15 cellular contexts compared by ENCODE assay signal in the genomic region with DNA sequence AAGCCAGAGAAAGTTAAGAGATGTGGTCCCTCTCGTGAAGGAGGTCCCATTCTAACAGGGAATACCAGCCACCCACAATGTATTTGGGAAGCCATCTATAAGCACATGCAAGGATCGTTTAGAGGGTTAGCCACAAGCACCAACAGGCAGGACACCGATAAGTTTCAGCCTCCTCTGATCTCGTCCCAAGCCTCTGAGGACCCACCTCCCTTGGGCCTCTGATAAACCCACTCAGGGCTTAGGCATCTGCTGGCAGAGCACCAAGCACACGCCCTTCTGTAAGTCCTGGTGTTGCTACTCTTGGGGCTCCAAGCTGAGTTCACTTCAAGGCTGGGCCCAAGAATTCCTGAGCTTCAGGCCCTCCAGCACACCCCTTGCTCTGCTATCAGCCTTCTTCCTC. TPM values are rescaled to one million over a fixed set of nuclear protein-coding genes. Genes with fewer than 3 reads are reported as not detected.
A peak's percentile ranks its signal among the peaks of the same experiment; 100 is the strongest.
DNase-seq lines count a peak whose midpoint lies in the region; ATAC-seq and TF ChIP-seq lines count a peak whose summit lies in the region.
"Had no signal": no experiment of that assay in that cellular context is flagged by ENCODE, and none has a peak within 500 bp of the region (broad histone marks: within the 10 kb centered on the region; RNA-seq: fewer than 3 reads in every experiment).

No MANE protein-coding gene starts in this region.

- ATAC-seq in GM21529 (IDR thresholded peaks at IDR 0.05; ENCODE audit: unreplicated experiment) (no peak), GM18520 (IDR thresholded peaks at IDR 0.05; ENCODE audit: unreplicated experiment) (no peak)

- H3K36me3 ChIP-seq in adipocyte (ENCODE audit: control insufficient read depth, insufficient read depth, low read length, severe bottlenecking): no peaks in the 10 kb centered on the region
- H3K36me3 ChIP-seq: cardiac muscle cell had no signal

- DNase-seq in AG09319 (ENCODE audit: extremely low read depth, low read depth) (peak; percentile 19), HT1080 (ENCODE audit: low read depth) (peak; percentile 89), adipocyte (ENCODE audit: low read depth) (peak; percentile 45), inferior parietal cortex (ENCODE audit: extremely low spot score) (peak; percentile 27), iPS-NIHi7 (ENCODE audit: extremely low spot score) (no peak), T-helper 9 cell (no peak)
- DNase-seq: activated T-cell treated with anti-CD3 and anti-CD28 coated beads, Interleukin-2, amount 50 U/mL, for 1 hour; CD8-positive, alpha-beta memory T cell; left ventricle myocardium inferior; NCI-H1694; testis had no signal

- H3K9ac ChIP-seq in adipocyte (ENCODE audit: low read length): no peak overlapping the region

- no peak overlapping the region for H3K4me3 ChIP-seq in adipocyte (ENCODE audit: low read length)
- H3K4me3 ChIP-seq: cardiac muscle cell, left ventricle myocardium inferior, testis had no signal

- TF ChIP-seq CTCF in AG09319 (IDR thresholded peaks at IDR 0.05; ENCODE audit: low read depth, low read length): no peak

- no peaks in the 10 kb centered on the region for H3K27me3 ChIP-seq in adipocyte (replicated peaks; ENCODE audit: control insufficient read depth, insufficient read depth, low read length)
- H3K27me3 ChIP-seq: cardiac muscle cell, testis had no signal

- peaks cover 19% of the 10 kb centered on the region for H3K4me1 ChIP-seq in adipocyte (ENCODE audit: control insufficient read depth, insufficient read depth, low read length)

- no peaks in the 10 kb centered on the region for H3K9me3 ChIP-seq in adipocyte (ENCODE audit: control insufficient read depth, low read length)
- H3K9me3 ChIP-seq: left ventricle myocardium inferior, testis had no signal

RNA-seq across cellular contexts. Expression of a gene that starts 5.4 kb away (rescaled TPM):
- total RNA-seq in HT1080 (2014; rRNA removed; shearing (Covaris generic)): 42.5 and 55.6 TPM in 2 replicates
- 61.2 and 72.9 TPM in 2 replicates for polyA plus RNA-seq in HT1080 (2015; cell fraction: cytosol; rRNA removed)
- 46.8 and 47.9 TPM in 2 replicates for polyA plus RNA-seq in HT1080 (2015; cell fraction: nucleus; rRNA removed)

RNA-seq across cellular contexts. Expression of a gene that starts 21.7 kb away (rescaled TPM):
- total RNA-seq in HT1080 (2014; rRNA removed; shearing (Covaris generic)): not detected in 2 replicates
- not detected in 2 replicates for polyA plus RNA-seq in HT1080 (2015; cell fraction: cytosol; rRNA removed)
- polyA plus RNA-seq in HT1080 (2015; cell fraction: nucleus; rRNA removed): not detected in 2 replicates
- total RNA-seq: cardiac muscle cell; CD8-positive, alpha-beta memory T cell; frontal cortex had no signal
- polyA plus RNA-seq: cardiac muscle cell; CD8-positive, alpha-beta memory T cell had no signal

RNA-seq across cellular contexts. Expression of a gene that starts 35.0 kb away (rescaled TPM):
- total RNA-seq in HT1080 (2014; rRNA removed; shearing (Covaris generic)): 50.0 and 53.1 TPM in 2 replicates
- 42.2 and 46.1 TPM in 2 replicates for polyA plus RNA-seq in HT1080 (2015; cell fraction: cytosol; rRNA removed)
- 341 and 378 TPM in 2 replicates for polyA plus RNA-seq in HT1080 (2015; cell fraction: nucleus; rRNA removed)

RNA-seq across cellular contexts. Expression of a gene that starts 39.9 kb away (rescaled TPM):
- 1.6 and 3.4 TPM in 2 replicates for total RNA-seq in HT1080 (2014; rRNA removed; shearing (Covaris generic))
- polyA plus RNA-seq in HT1080 (2015; cell fraction: cytosol; rRNA removed): 14.7 and 16.3 TPM in 2 replicates
- polyA plus RNA-seq in HT1080 (2015; cell fraction: nucleus; rRNA removed): 8.9 and 11.5 TPM in 2 replicates

Comparison
In these comparisons a context has a peak if more than half of its experiments do, and no peak if none do; other contexts are left out.
1. DNase-seq: peak in AG09319 (single experiment), HT1080 (single experiment), adipocyte (single experiment) and inferior parietal cortex (single experiment); none in iPS-NIHi7 (single experiment) and T-helper 9 cell (single experiment).